In the genomic region with DNA sequence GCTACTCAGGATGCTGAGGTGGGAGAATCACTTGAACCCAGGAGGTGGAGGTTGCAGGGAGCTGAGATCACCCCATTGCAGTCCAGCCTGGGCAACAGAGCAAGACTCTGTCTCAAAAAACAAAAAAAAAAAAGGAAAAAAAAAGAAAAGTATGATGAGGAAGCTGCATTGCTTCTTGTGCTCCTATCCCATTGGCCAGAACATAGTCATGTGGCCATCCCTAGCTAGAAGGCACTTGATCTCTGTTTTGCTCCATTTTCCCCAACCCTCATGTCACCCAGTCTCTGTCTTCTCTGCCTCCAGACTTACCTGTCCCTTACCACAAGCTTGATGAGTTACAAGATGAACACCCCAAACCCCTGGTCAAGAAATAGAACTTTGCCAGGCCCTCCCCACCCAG, we compare ENCODE assay signal across 9 cellular contexts.
"Had no signal": no experiment of that assay in that cellular context is flagged by ENCODE, and none has a peak within 500 bp of the region (broad histone marks: within the 10 kb centered on the region; RNA-seq: fewer than 3 reads in every experiment).

No MANE protein-coding gene starts in this region.

- H3K9me3 ChIP-seq: HAP-1 had no signal

- H3K36me3 ChIP-seq: HAP-1 had no signal

- H3K4me3 ChIP-seq: GM23248, HAP-1 had no signal

- H3K4me1 ChIP-seq: HAP-1 had no signal

- DNase-seq: GM23248, GOT3, H7, HFFc6, KBM-7 had no signal

- FAIRE-seq: HTR-8/SVneo had no signal

- H3K27me3 Mint-ChIP-seq: IgD-negative memory B cell had no signal

- ATAC-seq: HCT116 had no signal

- H3K27ac Mint-ChIP-seq: HFFc6, IgD-negative memory B cell had no signal

- H3K9ac ChIP-seq: GM23248 had no signal

- H2AFZ ChIP-seq: GM23248 had no signal

- H3K4me1 Mint-ChIP-seq: IgD-negative memory B cell had no signal

- H3K27ac ChIP-seq: GM23248 had no signal

- H3K4me3 Mint-ChIP-seq: HFFc6, IgD-negative memory B cell had no signal
